Comparison of ENCODE assay signal across 8 cellular contexts in genomic region chr5:149546974-149547373, GRCh38. TPM values are rescaled to one million over a fixed set of nuclear protein-coding genes. Genes with fewer than 3 reads are reported as not detected.
A peak's percentile ranks its signal among the peaks of the same experiment; 100 is the strongest.
DNase-seq lines count a peak whose midpoint lies in the region; ATAC-seq and TF ChIP-seq lines count a peak whose summit lies in the region.

No MANE protein-coding gene starts in this region.

- peaks cover 19 to 76% (median 29%) of the 10 kb centered on the region in 3 donors for H3K4me1 ChIP-seq in gastroesophageal sphincter

- TF ChIP-seq POLR2A in gastroesophageal sphincter (IDR thresholded peaks at IDR 0.05): no peak

- no peaks in the 10 kb centered on the region for H3K27me3 Mint-ChIP-seq in activated T-cell treated with anti-CD3 and anti-CD28 coated beads, Interleukin-2, amount 50 U/mL, for 72 hours (ENCODE audit: low read depth)
- H3K27me3 Mint-ChIP-seq in WTC11 (ENCODE audit: low read depth): no peaks in the 10 kb centered on the region
- no peaks in the 10 kb centered on the region for H3K27me3 Mint-ChIP-seq in stimulated activated naive CD8-positive, alpha-beta T cell treated with anti-CD3 and anti-CD28 coated beads, Interleukin-15, amount 100 ng/mL, for 72 hours

- peak overlapping the region; percentile 95 to 98 for H3K4me3 Mint-ChIP-seq in activated T-cell treated with anti-CD3 and anti-CD28 coated beads, Interleukin-2, amount 50 U/mL, for 72 hours
- H3K4me3 Mint-ChIP-seq in WTC11: peak overlapping the region; percentile 98
- peak overlapping the region; percentile 47 to 99 for H3K4me3 Mint-ChIP-seq in stimulated activated naive CD8-positive, alpha-beta T cell treated with anti-CD3 and anti-CD28 coated beads, Interleukin-15, amount 100 ng/mL, for 72 hours

- H3K27ac Mint-ChIP-seq in activated T-cell treated with anti-CD3 and anti-CD28 coated beads, Interleukin-2, amount 50 U/mL, for 72 hours: peak overlapping the region; percentile 96
- peak overlapping the region; percentile 81 for H3K27ac Mint-ChIP-seq in WTC11
- H3K27ac Mint-ChIP-seq in stimulated activated naive CD8-positive, alpha-beta T cell treated with anti-CD3 and anti-CD28 coated beads, Interleukin-15, amount 100 ng/mL, for 72 hours: no peak overlapping the region

- POLR2A ChIA-PET in WTC11 (lab: Charles Lee): no interaction called here

- CTCF ChIA-PET in WTC11 (lab: Charles Lee): interaction anchor here (1.0 kb wide), 1 partner anchor 179 kb away, joined by 3 read pairs; no protein-coding TSS in a partner anchor

- no peak for DNase-seq in activated T-cell treated with anti-CD3 and anti-CD28 coated beads, Interleukin-2, amount 50 U/mL, for 72 hours
- DNase-seq in activated T-cell treated with anti-CD3 and anti-CD28 coated beads for 4 hours (no peak), WTC11 (ENCODE audit: low spot score) (no peak), NCI-H187 treated with DMSO at 0.1 percent for 48 hours (lab: John Stamatoyannopoulos, UW) (no peak), GDM1 (lab: John Stamatoyannopoulos, UW) (no peak), NCI-H524 (lab: John Stamatoyannopoulos, UW) (no peak)
- no peak for DNase-seq in stimulated activated naive CD8-positive, alpha-beta T cell treated with anti-CD3 and anti-CD28 coated beads, Interleukin-15, amount 100 ng/mL, for 72 hours

- ATAC-seq in activated T-cell treated with anti-CD3 and anti-CD28 coated beads, Interleukin-2, amount 50 U/mL, for 72 hours (replicated peaks in 1 of 2): no peak
- ATAC-seq in WTC11: no peak
- no peak for ATAC-seq in gastroesophageal sphincter
- no peak for ATAC-seq in stimulated activated naive CD8-positive, alpha-beta T cell treated with anti-CD3 and anti-CD28 coated beads, Interleukin-15, amount 100 ng/mL, for 72 hours

- H3K36me3 Mint-ChIP-seq in activated T-cell treated with anti-CD3 and anti-CD28 coated beads, Interleukin-2, amount 50 U/mL, for 72 hours (ENCODE audit: insufficient read depth in 2 of 2): peaks cover 28 to 51% of the 10 kb centered on the region in 2 donors
- peaks cover 69% of the 10 kb centered on the region for H3K36me3 Mint-ChIP-seq in WTC11

- peaks cover 55% of the 10 kb centered on the region for H3K4me1 Mint-ChIP-seq in activated T-cell treated with anti-CD3 and anti-CD28 coated beads, Interleukin-2, amount 50 U/mL, for 72 hours (ENCODE audit: low read depth)
- H3K4me1 Mint-ChIP-seq in WTC11: peaks cover 50% of the 10 kb centered on the region
- H3K4me1 Mint-ChIP-seq in stimulated activated naive CD8-positive, alpha-beta T cell treated with anti-CD3 and anti-CD28 coated beads, Interleukin-15, amount 100 ng/mL, for 72 hours: peaks cover 59% of the 10 kb centered on the region

- H3K36me3 ChIP-seq in gastroesophageal sphincter: peaks cover 0 to 42% of the 10 kb centered on the region in 2 donors

- no peaks in the 10 kb centered on the region for H3K9me3 Mint-ChIP-seq in activated T-cell treated with anti-CD3 and anti-CD28 coated beads, Interleukin-2, amount 50 U/mL, for 72 hours
- no peaks in the 10 kb centered on the region for H3K9me3 Mint-ChIP-seq in WTC11
- H3K9me3 Mint-ChIP-seq in stimulated activated naive CD8-positive, alpha-beta T cell treated with anti-CD3 and anti-CD28 coated beads, Interleukin-15, amount 100 ng/mL, for 72 hours: no peaks in the 10 kb centered on the region

- H3K27ac ChIP-seq in gastroesophageal sphincter: peak overlapping the region; percentile 9 to 99 (median 59)

- H3K4me3 ChIP-seq in gastroesophageal sphincter: peak overlapping the region in 1 of 2 donors; percentile 72

- TF ChIP-seq CTCF in WTC11 (IDR thresholded peaks at IDR 0.05) (no peak), gastroesophageal sphincter (IDR thresholded peaks at IDR 0.05) (no peak)

- no peak for TF ChIP-seq EP300 in gastroesophageal sphincter (IDR thresholded peaks at IDR 0.05)

- H3K9me3 ChIP-seq in gastroesophageal sphincter: no peaks in the 10 kb centered on the region

- no peaks in the 10 kb centered on the region for H3K27me3 ChIP-seq in gastroesophageal sphincter

TF ChIP-seq in WTC11, 78 proteins besides CTCF, POLR2A, EP300 and RAD21:
- TF ChIP-seq, protein P1, sequence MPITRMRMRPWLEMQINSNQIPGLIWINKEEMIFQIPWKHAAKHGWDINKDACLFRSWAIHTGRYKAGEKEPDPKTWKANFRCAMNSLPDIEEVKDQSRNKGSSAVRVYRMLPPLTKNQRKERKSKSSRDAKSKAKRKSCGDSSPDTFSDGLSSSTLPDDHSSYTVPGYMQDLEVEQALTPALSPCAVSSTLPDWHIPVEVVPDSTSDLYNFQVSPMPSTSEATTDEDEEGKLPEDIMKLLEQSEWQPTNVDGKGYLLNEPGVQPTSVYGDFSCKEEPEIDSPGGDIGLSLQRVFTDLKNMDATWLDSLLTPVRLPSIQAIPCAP (CRISPR knock-in tag; IDR thresholded peaks at IDR 0.05): no peak
- no peak for TF ChIP-seq FOXP4 (CRISPR knock-in tag; IDR thresholded peaks at IDR 0.05)
- no peak for TF ChIP-seq MLX (CRISPR knock-in tag; IDR thresholded peaks at IDR 0.05)
- TF ChIP-seq ZNF396 (CRISPR knock-in tag; IDR thresholded peaks at IDR 0.05; ENCODE audit: borderline replicate concordance): no peak
- TF ChIP-seq, protein P2, sequence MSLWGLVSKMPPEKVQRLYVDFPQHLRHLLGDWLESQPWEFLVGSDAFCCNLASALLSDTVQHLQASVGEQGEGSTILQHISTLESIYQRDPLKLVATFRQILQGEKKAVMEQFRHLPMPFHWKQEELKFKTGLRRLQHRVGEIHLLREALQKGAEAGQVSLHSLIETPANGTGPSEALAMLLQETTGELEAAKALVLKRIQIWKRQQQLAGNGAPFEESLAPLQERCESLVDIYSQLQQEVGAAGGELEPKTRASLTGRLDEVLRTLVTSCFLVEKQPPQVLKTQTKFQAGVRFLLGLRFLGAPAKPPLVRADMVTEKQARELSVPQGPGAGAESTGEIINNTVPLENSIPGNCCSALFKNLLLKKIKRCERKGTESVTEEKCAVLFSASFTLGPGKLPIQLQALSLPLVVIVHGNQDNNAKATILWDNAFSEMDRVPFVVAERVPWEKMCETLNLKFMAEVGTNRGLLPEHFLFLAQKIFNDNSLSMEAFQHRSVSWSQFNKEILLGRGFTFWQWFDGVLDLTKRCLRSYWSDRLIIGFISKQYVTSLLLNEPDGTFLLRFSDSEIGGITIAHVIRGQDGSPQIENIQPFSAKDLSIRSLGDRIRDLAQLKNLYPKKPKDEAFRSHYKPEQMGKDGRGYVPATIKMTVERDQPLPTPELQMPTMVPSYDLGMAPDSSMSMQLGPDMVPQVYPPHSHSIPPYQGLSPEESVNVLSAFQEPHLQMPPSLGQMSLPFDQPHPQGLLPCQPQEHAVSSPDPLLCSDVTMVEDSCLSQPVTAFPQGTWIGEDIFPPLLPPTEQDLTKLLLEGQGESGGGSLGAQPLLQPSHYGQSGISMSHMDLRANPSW (CRISPR knock-in tag; conservative IDR thresholded peaks at IDR 0.05; ENCODE audit: low read depth): no peak
- no peak for TF ChIP-seq ZNF232 (CRISPR knock-in tag; IDR thresholded peaks at IDR 0.05)
- TF ChIP-seq TEAD4 (CRISPR knock-in tag; IDR thresholded peaks at IDR 0.05): no peak

RNA-seq across cellular contexts. Expression of gene CSNK1A1, which starts 4.3 kb away (rescaled TPM):
- 100 to 1,000 TPM; 176 to 209 TPM for total RNA-seq in activated T-cell treated with anti-CD3 and anti-CD28 coated beads, Interleukin-2, amount 50 U/mL, for 72 hours
- total RNA-seq in WTC11 (2021) (265 to 276 TPM (median 269 TPM) in 3 replicates), gastroesophageal sphincter (100 to 1,000 TPM; 264 to 414 (median 344) TPM)

RNA-seq across cellular contexts. Expression of gene ARHGEF37, which starts 34.3 kb away (rescaled TPM):
- total RNA-seq in activated T-cell treated with anti-CD3 and anti-CD28 coated beads, Interleukin-2, amount 50 U/mL, for 72 hours: 1 to 10 TPM; 1.6 to 3.7 TPM
- 0.66 to 1.1 TPM (median 0.71 TPM) in 3 replicates for total RNA-seq in WTC11 (2021)
- total RNA-seq in gastroesophageal sphincter: 10 to 100 TPM; 13.5 to 30.6 (median 20.1) TPM

Comparison
In these comparisons a context has a peak if more than half of its experiments do, and no peak if none do; other contexts are left out.
1. H3K27ac Mint-ChIP-seq: peak in activated T-cell treated with anti-CD3 and anti-CD28 coated beads, Interleukin-2, amount 50 U/mL, for 72 hours (single experiment) and WTC11 (single experiment); none in stimulated activated naive CD8-positive, alpha-beta T cell treated with anti-CD3 and anti-CD28 coated beads, Interleukin-15, amount 100 ng/mL, for 72 hours (0 of 2).
2. Peak in every context shown above with its lines, with median percentiles within 50 percentile points of each other: H3K4me3 Mint-ChIP-seq.